12 cellular contexts compared by ENCODE assay signal in the genomic region with DNA sequence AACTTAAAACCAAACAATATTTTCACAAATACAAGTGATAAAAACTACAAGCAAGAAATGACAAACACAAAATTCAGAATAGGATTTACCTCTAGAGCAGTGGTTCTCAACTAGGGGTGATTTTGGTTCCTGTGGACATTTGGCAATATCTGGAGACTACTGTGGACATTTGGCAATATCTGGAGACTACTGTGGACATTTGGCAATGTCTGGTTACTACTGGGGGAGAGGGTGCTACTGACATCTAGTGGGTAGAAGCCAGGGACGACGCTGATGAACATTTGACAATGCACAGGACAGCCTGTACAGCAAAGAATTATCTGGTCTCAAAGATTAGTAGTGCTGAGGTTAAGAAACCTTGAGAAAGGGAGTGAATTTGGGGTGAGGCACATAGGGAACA.
DNase-seq lines count a peak whose midpoint lies in the region; ATAC-seq and TF ChIP-seq lines count a peak whose summit lies in the region.
"Had no signal": no experiment of that assay in that cellular context is flagged by ENCODE, and none has a peak within 500 bp of the region (broad histone marks: within the 10 kb centered on the region; RNA-seq: fewer than 3 reads in every experiment).

No MANE protein-coding gene starts in this region.

- peak; percentile 2 for DNase-seq in NCI-H345 (lab: John Stamatoyannopoulos, UW)
- DNase-seq in NCI-H345 treated with DMSO at 0.1 percent for 48 hours (lab: John Stamatoyannopoulos, UW; ENCODE audit: unreplicated experiment), result no peak
- peak; percentile 49 for DNase-seq in NOMO-1 treated with DMSO at 0.1 percent for 48 hours (lab: John Stamatoyannopoulos, UW; ENCODE audit: unreplicated experiment)
- DNase-seq in erythroblast (lab: John Stamatoyannopoulos, UW), result peak; percentile 0 to 1
- peak; percentile 31 for DNase-seq in stromal cell of bone marrow (ENCODE audit: low read depth)
- DNase-seq in CD14-positive monocyte (ENCODE audit: low spot score), result no peak
- no peak for DNase-seq in NCI-H1694 (lab: John Stamatoyannopoulos, UW)
- DNase-seq: CD8-positive, alpha-beta memory T cell; mammary epithelial cell; NK-92 treated with Interleukin-12 subunit alpha and Interleukin-12 subunit beta, amount 100 ng/mL, for 24 hours had no signal

- no peak overlapping the region for H3K4me3 Mint-ChIP-seq in CD14-positive monocyte
- H3K4me3 Mint-ChIP-seq: activated naive CD4-positive, alpha-beta T cell treated with anti-CD3 and anti-CD28 coated beads, Interleukin-2, amount 50 U/mL, for 24 hours; CD8-positive, alpha-beta memory T cell had no signal

- no peaks in the 10 kb centered on the region for H3K4me1 Mint-ChIP-seq in CD14-positive monocyte
- H3K4me1 Mint-ChIP-seq: activated naive CD4-positive, alpha-beta T cell treated with anti-CD3 and anti-CD28 coated beads, Interleukin-2, amount 50 U/mL, for 24 hours; CD8-positive, alpha-beta memory T cell had no signal

- H3K27me3 Mint-ChIP-seq in CD14-positive monocyte (ENCODE audit: low read depth in 3 of 3), result peaks cover 1 to 7% (median 2%) of the 10 kb centered on the region in 3 donors
- H3K27me3 Mint-ChIP-seq: activated naive CD4-positive, alpha-beta T cell treated with anti-CD3 and anti-CD28 coated beads, Interleukin-2, amount 50 U/mL, for 24 hours; CD8-positive, alpha-beta memory T cell had no signal

- ATAC-seq in HG02642 (IDR thresholded peaks at IDR 0.05; ENCODE audit: poor library complexity, unreplicated experiment), result no peak

- no peak overlapping the region for H3K27ac Mint-ChIP-seq in CD14-positive monocyte
- H3K27ac Mint-ChIP-seq: activated naive CD4-positive, alpha-beta T cell treated with anti-CD3 and anti-CD28 coated beads, Interleukin-2, amount 50 U/mL, for 24 hours; CD8-positive, alpha-beta memory T cell had no signal

- no peaks in the 10 kb centered on the region for H3K36me3 Mint-ChIP-seq in CD14-positive monocyte
- H3K36me3 Mint-ChIP-seq: activated naive CD4-positive, alpha-beta T cell treated with anti-CD3 and anti-CD28 coated beads, Interleukin-2, amount 50 U/mL, for 24 hours; CD8-positive, alpha-beta memory T cell had no signal

- H3K9me3 Mint-ChIP-seq in CD14-positive monocyte, result no peaks in the 10 kb centered on the region
- H3K9me3 Mint-ChIP-seq: activated naive CD4-positive, alpha-beta T cell treated with anti-CD3 and anti-CD28 coated beads, Interleukin-2, amount 50 U/mL, for 24 hours had no signal

- no peak for TF ChIP-seq POLR2A in erythroblast (IDR thresholded peaks at IDR 0.05; ENCODE audit: low read length)

- intact Hi-C loops in CD14-positive monocyte (cut with micrococcal nuclease), result no loop called here

- TF ChIP-seq CTCF in CD14-positive monocyte (IDR thresholded peaks at IDR 0.05), result no peak

Comparison
In these comparisons a context has a peak if more than half of its experiments do, and no peak if none do; other contexts are left out.
1. DNase-seq: peak in NCI-H345 (single experiment), NOMO-1 treated with DMSO at 0.1 percent for 48 hours (single experiment), erythroblast (2 of 2) and stromal cell of bone marrow (single experiment); none in NCI-H345 treated with DMSO at 0.1 percent for 48 hours (single experiment), CD14-positive monocyte (single experiment) and NCI-H1694 (single experiment).